ENCODE assay signal across 10 cellular contexts in genomic region chrX:50697691-50698090, GRCh38.
DNase-seq lines count a peak whose midpoint lies in the region; ATAC-seq, FAIRE-seq and TF ChIP-seq lines count a peak whose summit lies in the region.
"Had no signal": no experiment of that assay in that cellular context is flagged by ENCODE, and none has a peak within 500 bp of the region (broad histone marks: within the 10 kb centered on the region; RNA-seq: fewer than 3 reads in every experiment).

No MANE protein-coding gene starts in this region.

- H3K36me3 Mint-ChIP-seq in natural killer cell treated with Interleukin-12 subunit alpha and Interleukin-12 subunit beta and Interleukin-15 and Interleukin-18, amount 100 ng/mL, for 72 hours, result no peaks in the 10 kb centered on the region
- no peaks in the 10 kb centered on the region for H3K36me3 Mint-ChIP-seq in stimulated activated effector memory CD8-positive, alpha-beta T cell treated with anti-CD3 and anti-CD28 coated beads, Interleukin-12 subunit alpha, Interleukin-12 subunit beta, amount 100 ng/mL, for 72 hours

- peaks cover 0 to 19% (median 2%) of the 10 kb centered on the region in 4 donors for H3K27me3 ChIP-seq in pancreas

- no peak for TF ChIP-seq CTCF in pancreas (IDR thresholded peaks at IDR 0.05)

- 10 to 27% methylated on average over 2 of the region's 2 CpGs for WGBS in pancreas, 2 donors

- H3K36me3 ChIP-seq in pancreas, result no peaks in the 10 kb centered on the region

- H3K27ac ChIP-seq in pancreas, result no peak overlapping the region

- ATAC-seq in SK-N-SH treated with all-trans-retinoic acid at 6 μM for 48 hours, result peak; percentile 70
- ATAC-seq in pancreas, result peak in 2 of 4 donors; percentile 40 to 48
- ATAC-seq in natural killer cell treated with Interleukin-12 subunit alpha and Interleukin-12 subunit beta and Interleukin-15 and Interleukin-18, amount 100 ng/mL, for 72 hours, result no peak
- no peak for ATAC-seq in stimulated activated effector memory CD8-positive, alpha-beta T cell treated with anti-CD3 and anti-CD28 coated beads, Interleukin-12 subunit alpha, Interleukin-12 subunit beta, amount 100 ng/mL, for 72 hours
- ATAC-seq in GM18873 (IDR thresholded peaks at IDR 0.05; ENCODE audit: low FRiP score, unreplicated experiment), result no peak

- no peak overlapping the region for H3K4me3 Mint-ChIP-seq in natural killer cell treated with Interleukin-12 subunit alpha and Interleukin-12 subunit beta and Interleukin-15 and Interleukin-18, amount 100 ng/mL, for 72 hours
- H3K4me3 Mint-ChIP-seq in stimulated activated effector memory CD8-positive, alpha-beta T cell treated with anti-CD3 and anti-CD28 coated beads, Interleukin-12 subunit alpha, Interleukin-12 subunit beta, amount 100 ng/mL, for 72 hours, result no peak overlapping the region

- H3K27ac Mint-ChIP-seq in natural killer cell treated with Interleukin-12 subunit alpha and Interleukin-12 subunit beta and Interleukin-15 and Interleukin-18, amount 100 ng/mL, for 72 hours, result no peak overlapping the region
- no peak overlapping the region for H3K27ac Mint-ChIP-seq in stimulated activated effector memory CD8-positive, alpha-beta T cell treated with anti-CD3 and anti-CD28 coated beads, Interleukin-12 subunit alpha, Interleukin-12 subunit beta, amount 100 ng/mL, for 72 hours

- FAIRE-seq in pancreas (lab: Jason Lieb, UNC), result peak; percentile 72

- DNase-seq in GM04504 (ENCODE audit: low read depth) (peak; percentile 26), fibroblast of the conjunctiva (ENCODE audit: low read depth) (peak; percentile 49), pancreas (no peak), NCI-H2171 treated with DMSO at 0.1 percent for 48 hours (lab: John Stamatoyannopoulos, UW) (no peak)
- no peak for DNase-seq in natural killer cell treated with Interleukin-12 subunit alpha and Interleukin-12 subunit beta and Interleukin-15 and Interleukin-18, amount 100 ng/mL, for 72 hours (ENCODE audit: low spot score)
- no peak for DNase-seq in stimulated activated effector memory CD8-positive, alpha-beta T cell treated with anti-CD3 and anti-CD28 coated beads, Interleukin-12 subunit alpha, Interleukin-12 subunit beta, amount 100 ng/mL, for 72 hours (ENCODE audit: low spot score in 2 of 2)
- DNase-seq: activated CD4-positive, alpha-beta T cell treated with anti-CD3 and anti-CD28 coated beads, Interleukin-2, amount 50 U/mL, for 48 hours; amniotic stem cell had no signal

- H3K4me3 ChIP-seq in pancreas, result no peak overlapping the region

- no peaks in the 10 kb centered on the region for H3K9me3 ChIP-seq in pancreas

- H3K4me1 Mint-ChIP-seq in natural killer cell treated with Interleukin-12 subunit alpha and Interleukin-12 subunit beta and Interleukin-15 and Interleukin-18, amount 100 ng/mL, for 72 hours (ENCODE audit: low read depth in 2 of 2), result no peaks in the 10 kb centered on the region
- no peaks in the 10 kb centered on the region for H3K4me1 Mint-ChIP-seq in stimulated activated effector memory CD8-positive, alpha-beta T cell treated with anti-CD3 and anti-CD28 coated beads, Interleukin-12 subunit alpha, Interleukin-12 subunit beta, amount 100 ng/mL, for 72 hours

- no peaks in the 10 kb centered on the region for H3K4me1 ChIP-seq in pancreas

- peaks cover 26 to 31% of the 10 kb centered on the region in 2 donors for H3K27me3 Mint-ChIP-seq in natural killer cell treated with Interleukin-12 subunit alpha and Interleukin-12 subunit beta and Interleukin-15 and Interleukin-18, amount 100 ng/mL, for 72 hours

- intact Hi-C loops in pancreas (cut with DNase I), result loop anchor here in 1 of 3 donors (10.0 kb wide), 1 partner anchor 287 kb away; no protein-coding TSS in a partner anchor

- no peaks in the 10 kb centered on the region for H3K9me3 Mint-ChIP-seq in natural killer cell treated with Interleukin-12 subunit alpha and Interleukin-12 subunit beta and Interleukin-15 and Interleukin-18, amount 100 ng/mL, for 72 hours
- no peaks in the 10 kb centered on the region for H3K9me3 Mint-ChIP-seq in stimulated activated effector memory CD8-positive, alpha-beta T cell treated with anti-CD3 and anti-CD28 coated beads, Interleukin-12 subunit alpha, Interleukin-12 subunit beta, amount 100 ng/mL, for 72 hours

TF ChIP-seq in SK-N-SH treated with all-trans-retinoic acid at 6 μM for 48 hours, 23 proteins besides CTCF, POLR2A, EP300 and RAD21:
- TF ChIP-seq CSDC2 (CRISPR knock-in tag; IDR thresholded peaks at IDR 0.05) (no peak), ZFP30 (CRISPR knock-in tag; IDR thresholded peaks at IDR 0.05) (no peak), PATZ1 (CRISPR knock-in tag; IDR thresholded peaks at IDR 0.05; ENCODE audit: borderline replicate concordance) (no peak), ISL1 (CRISPR knock-in tag; IDR thresholded peaks at IDR 0.05) (no peak), GLIS3 (CRISPR knock-in tag; IDR thresholded peaks at IDR 0.05) (no peak), POU6F1 (CRISPR knock-in tag; IDR thresholded peaks at IDR 0.05; ENCODE audit: borderline replicate concordance, low read depth) (no peak), BACH2 (CRISPR knock-in tag; IDR thresholded peaks at IDR 0.05; ENCODE audit: borderline replicate concordance) (no peak), ZFP3 (CRISPR knock-in tag; IDR thresholded peaks at IDR 0.05) (no peak), TSHZ2 (CRISPR knock-in tag; IDR thresholded peaks at IDR 0.05) (no peak), SNAI2 (CRISPR knock-in tag; IDR thresholded peaks at IDR 0.05) (no peak), ESRRG (CRISPR knock-in tag; IDR thresholded peaks at IDR 0.05) (no peak)

Comparison
In these comparisons a context has a peak if more than half of its experiments do, and no peak if none do; other contexts are left out.
1. DNase-seq: peak in GM04504 (single experiment) and fibroblast of the conjunctiva (single experiment); none in pancreas (0 of 6), natural killer cell treated with Interleukin-12 subunit alpha and Interleukin-12 subunit beta and Interleukin-15 and Interleukin-18, amount 100 ng/mL, for 72 hours (single experiment), stimulated activated effector memory CD8-positive, alpha-beta T cell treated with anti-CD3 and anti-CD28 coated beads, Interleukin-12 subunit alpha, Interleukin-12 subunit beta, amount 100 ng/mL, for 72 hours (0 of 2) and NCI-H2171 treated with DMSO at 0.1 percent for 48 hours (single experiment).